Comparison of ENCODE assay signal across 8 cellular contexts in the genomic region with DNA sequence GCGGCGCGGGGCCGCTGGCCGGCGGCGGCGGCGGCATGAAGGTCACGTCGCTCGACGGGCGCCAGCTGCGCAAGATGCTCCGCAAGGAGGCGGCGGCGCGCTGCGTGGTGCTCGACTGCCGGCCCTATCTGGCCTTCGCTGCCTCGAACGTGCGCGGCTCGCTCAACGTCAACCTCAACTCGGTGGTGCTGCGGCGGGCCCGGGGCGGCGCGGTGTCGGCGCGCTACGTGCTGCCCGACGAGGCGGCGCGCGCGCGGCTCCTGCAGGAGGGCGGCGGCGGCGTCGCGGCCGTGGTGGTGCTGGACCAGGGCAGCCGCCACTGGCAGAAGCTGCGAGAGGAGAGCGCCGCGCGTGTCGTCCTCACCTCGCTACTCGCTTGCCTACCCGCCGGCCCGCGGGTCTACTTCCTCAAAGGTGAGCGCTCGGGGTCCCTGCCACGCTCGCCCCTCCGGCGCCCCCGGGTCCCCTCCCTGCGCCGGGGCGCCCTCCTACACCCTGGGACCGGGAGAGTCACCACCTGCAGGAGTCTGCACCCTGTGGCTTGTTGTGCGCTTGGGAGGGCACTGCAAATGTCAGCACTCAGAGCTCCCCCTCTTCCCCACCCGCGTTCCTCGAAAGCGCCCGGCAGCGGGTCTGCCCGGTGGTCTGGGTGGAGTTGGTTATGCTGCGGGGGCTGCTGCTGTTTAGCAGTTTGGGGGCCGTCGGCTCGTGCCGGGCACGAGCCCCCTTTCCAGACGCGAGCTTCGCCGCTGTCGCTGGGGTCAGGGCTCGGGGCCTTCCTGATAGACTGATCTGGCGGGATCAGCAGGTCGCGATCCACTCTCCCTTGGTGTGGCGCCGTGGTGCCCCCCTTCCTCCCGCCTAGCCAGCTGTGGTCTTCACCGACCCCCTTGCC. TPM values are rescaled to one million over a fixed set of nuclear protein-coding genes. Genes with fewer than 3 reads are reported as not detected.
DNase-seq lines count a peak whose midpoint lies in the region; ATAC-seq, FAIRE-seq and TF ChIP-seq lines count a peak whose summit lies in the region.

No MANE protein-coding gene starts in this region.

- ATAC-seq in HG03457 (IDR thresholded peaks at IDR 0.05; ENCODE audit: unreplicated experiment) (peak; percentile 9), T-helper 17 cell (peak; percentile 55)

- peak overlapping the region; percentile 99 for H3K4me3 Mint-ChIP-seq in T-helper 17 cell

- no peaks in the 10 kb centered on the region for H3K27me3 Mint-ChIP-seq in T-helper 17 cell

- POLR2A ChIA-PET in BJ (lab: Charles Lee), result interaction anchor here (0.8 kb wide), 1 partner anchor 146 kb away, joined by 5 read pairs; no protein-coding TSS in a partner anchor

- H3K36me3 Mint-ChIP-seq in T-helper 17 cell (ENCODE audit: low read depth), result peaks cover 2% of the 10 kb centered on the region

- FAIRE-seq in GM19239 (lab: Jason Lieb, UNC) (peak; percentile 11), frontal cortex (lab: Jason Lieb, UNC) (no peak)

- no peaks in the 10 kb centered on the region for H3K27me3 ChIP-seq in BJ (ENCODE audit: control insufficient read depth, insufficient read depth, low read length)

- no peaks in the 10 kb centered on the region for H3K9me3 ChIP-seq in T-helper 17 cell (ENCODE audit: control insufficient read depth, low read length, poor library complexity, severe bottlenecking)

- CTCF ChIA-PET in BJ (lab: Yijun Ruan, JAX), result interaction anchor here (0.5 to 8.2 kb wide), 16 partner anchors 9 to 191 kb away, joined by 3 to 72 read pairs (median 4); no protein-coding TSS in a partner anchor

- H3K27ac Mint-ChIP-seq in T-helper 17 cell, result peak overlapping the region; percentile 97

- TF ChIP-seq CTCF in BJ (IDR thresholded peaks at IDR 0.05; ENCODE audit: insufficient read depth, low read depth, low read length), result no peak

- H3K4me3 ChIP-seq in BJ (ENCODE audit: low read depth, low read length), result peak overlapping the region; percentile 71

- DNase-seq in BJ (ENCODE audit: low read depth), result no peak
- no peak for DNase-seq in GM19239 (ENCODE audit: insufficient read length, low spot score)
- peak; percentile 52 to 55 (median 55) for DNase-seq in T-helper 17 cell
- peak; percentile 78 for DNase-seq in astrocyte of the hippocampus (ENCODE audit: low read depth, low spot score)
- DNase-seq in iPS-NIHi11 (ENCODE audit: low spot score), result peak; percentile 44
- DNase-seq in stimulated activated CD4-positive, alpha-beta T cell treated with anti-CD3 and anti-CD28 coated beads, Interleukin-15, amount 100 ng/mL, for 1 hour (ENCODE audit: low read depth in 1 of 2, low spot score in 1 of 2), result peak; percentile 23 to 46
- no peak for DNase-seq in frontal cortex (ENCODE audit: low spot score in 2 of 2)

- H3K4me1 Mint-ChIP-seq in T-helper 17 cell, result peaks cover 63% of the 10 kb centered on the region

- H3K36me3 ChIP-seq in BJ (ENCODE audit: control insufficient read depth, insufficient read depth, low read length), result no peaks in the 10 kb centered on the region

RNA-seq across cellular contexts. Expression of a gene that starts 0.6 kb away (rescaled TPM):
- polyA plus RNA-seq in BJ (2011; rRNA removed), result 30.3 and 30.4 TPM in 2 replicates
- 92.9 and 144 TPM in 2 replicates for polyA minus RNA-seq in BJ (2011; rRNA and poly(A)+ RNA removed)
- total RNA-seq in T-helper 17 cell (100 to 1,000 TPM in 1 of 2 donors, 10 to 100 TPM in 1; 91.9 to 147 TPM), frontal cortex (2.0 TPM)

Comparison
In these comparisons a context has a peak if more than half of its experiments do, and no peak if none do; other contexts are left out.
1. DNase-seq: peak in T-helper 17 cell (3 of 3), astrocyte of the hippocampus (single experiment), iPS-NIHi11 (single experiment) and stimulated activated CD4-positive, alpha-beta T cell treated with anti-CD3 and anti-CD28 coated beads, Interleukin-15, amount 100 ng/mL, for 1 hour (2 of 2); none in BJ (single experiment), GM19239 (single experiment) and frontal cortex (0 of 2).
2. RNA of a gene that starts 0.6 kb away (total RNA-seq): 91.9 to 147 TPM in T-helper 17 cell; 2.0 TPM in frontal cortex (single experiment); every median in the first group is over 10 times any median in the second.